1 cellular context compared by ENCODE assay signal in genomic region chrX:42869659-42870476, GRCh38.
TF ChIP-seq lines count a peak whose summit lies in the region.

No MANE protein-coding gene starts in this region.

TF ChIP-seq in GM12878, 131 proteins besides CTCF, POLR2A, EP300 and RAD21 (continued from another document and continues in another):
- no peak for TF ChIP-seq IRF3 (IDR thresholded peaks at IDR 0.05)
- TF ChIP-seq SREBF1 (IDR thresholded peaks at IDR 0.05; ENCODE audit: low read length) = no peak
- TF ChIP-seq YBX1 (IDR thresholded peaks at IDR 0.05) = no peak
- TF ChIP-seq ATF3 (IDR thresholded peaks at IDR 0.05; ENCODE audit: borderline replicate concordance, extremely low read depth, low read depth, low read length) = no peak
- TF ChIP-seq BACH1 (IDR thresholded peaks at IDR 0.05; ENCODE audit: borderline replicate concordance) = 0 out of 2 replicates have a peak, but pooled peaks have one; percentile 25
- no peak for TF ChIP-seq GATAD2B (conservative IDR thresholded peaks at IDR 0.05; ENCODE audit: low read depth)
- TF ChIP-seq MYB (IDR thresholded peaks at IDR 0.05; ENCODE audit: borderline replicate concordance, low read depth, low read length) = no peak
- no peak for TF ChIP-seq HSF1 (IDR thresholded peaks at IDR 0.05; ENCODE audit: low read depth, low read length)
- 0 out of 2 replicates have a peak, but pooled peaks have one; percentile 77 for TF ChIP-seq CBX5 (IDR thresholded peaks at IDR 0.05; ENCODE audit: low read depth)
- peak; percentile 31 for TF ChIP-seq PBX3 (IDR thresholded peaks at IDR 0.05; ENCODE audit: insufficient replicate concordance, low read depth, low read length)
- TF ChIP-seq STAT1 (conservative IDR thresholded peaks at IDR 0.05) = no peak
- peak; percentile 41; the same call in 1 of the 2 replicates for TF ChIP-seq IRF4 (IDR thresholded peaks at IDR 0.05; ENCODE audit: low read depth, low read length)
- no peak for TF ChIP-seq TARDBP (IDR thresholded peaks at IDR 0.05; ENCODE audit: borderline replicate concordance)
- TF ChIP-seq ZBTB4 (CRISPR knock-in tag; IDR thresholded peaks at IDR 0.05) = no peak
- TF ChIP-seq MEF2B (IDR thresholded peaks at IDR 0.05; ENCODE audit: partially characterized antibody, poor library complexity, severe bottlenecking) = peak; percentile 48
- TF ChIP-seq CUX1 (IDR thresholded peaks at IDR 0.05; ENCODE audit: insufficient replicate concordance, low read depth, low read length) = peak; percentile 21
- no peak for TF ChIP-seq HDAC6 (IDR thresholded peaks at IDR 0.05; ENCODE audit: unreplicated experiment)
- 0 out of 4 replicates have a peak, but pooled peaks of 1 of the 2 experiments have one; percentile 36 for TF ChIP-seq SRF (IDR thresholded peaks at IDR 0.05; ENCODE audit: low read depth in 2 of 2, low read length in 2 of 2)
- peak; percentile 83 for TF ChIP-seq DPF2 (IDR thresholded peaks at IDR 0.05)
- TF ChIP-seq MTA2 (IDR thresholded peaks at IDR 0.05; ENCODE audit: low read depth) = peak; percentile 76
- 0 out of 2 replicates have a peak, but pooled peaks have one; percentile 18 for TF ChIP-seq ZSCAN29 (IDR thresholded peaks at IDR 0.05)
- no peak for TF ChIP-seq MYC (IDR thresholded peaks at IDR 0.05; ENCODE audit: insufficient read depth, insufficient read length, insufficient replicate concordance, low read length, severe bottlenecking)
- TF ChIP-seq FOS (IDR thresholded peaks at IDR 0.05; ENCODE audit: borderline replicate concordance, extremely low read depth, insufficient read length) = no peak
- TF ChIP-seq JUND (IDR thresholded peaks at IDR 0.05; ENCODE audit: low read depth, low read length) = no peak
- peak; percentile 74 for TF ChIP-seq RUNX3 (IDR thresholded peaks at IDR 0.05; ENCODE audit: low read length)
- peak; percentile 52; the same call in 1 of the 2 replicates for TF ChIP-seq IKZF1 (conservative IDR thresholded peaks at IDR 0.05)
- TF ChIP-seq ZZZ3 (IDR thresholded peaks at IDR 0.05; ENCODE audit: control insufficient read depth, insufficient read length, low read depth) = no peak
- TF ChIP-seq NR2C2 (IDR thresholded peaks at IDR 0.05; ENCODE audit: borderline replicate concordance, control insufficient read depth, insufficient read length, low read depth) = no peak
- TF ChIP-seq JUNB (IDR thresholded peaks at IDR 0.05) = peak; percentile 82
- TF ChIP-seq RBBP5 (conservative IDR thresholded peaks at IDR 0.05) = no peak
- peak; percentile 80; the same call in 1 of the 2 replicates for TF ChIP-seq SPI1 (IDR thresholded peaks at IDR 0.05; ENCODE audit: borderline replicate concordance, insufficient read depth, low read depth, low read length)
- no peak for TF ChIP-seq SMC3 (IDR thresholded peaks at IDR 0.05; ENCODE audit: borderline replicate concordance, low read length)
- TF ChIP-seq BHLHE40 (IDR thresholded peaks at IDR 0.05; ENCODE audit: borderline replicate concordance in 1 of 2, low read depth in 2 of 2, low read length in 1 of 2) = 0 out of 4 replicates have a peak, but pooled peaks of 1 of the 2 experiments have one; percentile 5
- no peak for TF ChIP-seq SIN3A (IDR thresholded peaks at IDR 0.05; ENCODE audit: low read depth, low read length)
- no peak for TF ChIP-seq ESRRA (IDR thresholded peaks at IDR 0.05; ENCODE audit: low read length)
- peak; percentile 79 for TF ChIP-seq FOXM1 (IDR thresholded peaks at IDR 0.05; ENCODE audit: low read depth, low read length)
- no peak for TF ChIP-seq REST (IDR thresholded peaks at IDR 0.05; ENCODE audit: low read depth, low read length)
- no peak for TF ChIP-seq CHD2 (IDR thresholded peaks at IDR 0.05; ENCODE audit: borderline replicate concordance, low read depth, low read length)
- no peak for TF ChIP-seq EED (IDR thresholded peaks at IDR 0.05; ENCODE audit: low read depth)
- TF ChIP-seq TBL1XR1 (IDR thresholded peaks at IDR 0.05; ENCODE audit: low read depth, low read length) = peak; percentile 58; the same call in 1 of the 2 replicates
- TF ChIP-seq ZBTB33 (IDR thresholded peaks at IDR 0.05) = no peak
- no peak for TF ChIP-seq RCOR1 (conservative IDR thresholded peaks at IDR 0.05; ENCODE audit: low read depth, low read length)
